In genomic region chr3:8538904-8539303, GRCh38 we compare ENCODE assay signal across 1 cellular context.
TF ChIP-seq lines count a peak whose summit lies in the region.

No MANE protein-coding gene starts in this region.

TF ChIP-seq in HepG2, 621 proteins besides CTCF, POLR2A, EP300 and RAD21:
- TF ChIP-seq MLXIP (CRISPR knock-in tag; IDR thresholded peaks at IDR 0.05; ENCODE audit: borderline replicate concordance) (no peak), ZNF292 (CRISPR knock-in tag; IDR thresholded peaks at IDR 0.05; ENCODE audit: borderline replicate concordance, low read depth) (no peak), ZFAT (CRISPR knock-in tag; conservative IDR thresholded peaks at IDR 0.05) (no peak)
TF ChIP-seq in HepG2: peak in this region for 0.
